Comparison of ENCODE assay signal across 7 cellular contexts in the genomic region with DNA sequence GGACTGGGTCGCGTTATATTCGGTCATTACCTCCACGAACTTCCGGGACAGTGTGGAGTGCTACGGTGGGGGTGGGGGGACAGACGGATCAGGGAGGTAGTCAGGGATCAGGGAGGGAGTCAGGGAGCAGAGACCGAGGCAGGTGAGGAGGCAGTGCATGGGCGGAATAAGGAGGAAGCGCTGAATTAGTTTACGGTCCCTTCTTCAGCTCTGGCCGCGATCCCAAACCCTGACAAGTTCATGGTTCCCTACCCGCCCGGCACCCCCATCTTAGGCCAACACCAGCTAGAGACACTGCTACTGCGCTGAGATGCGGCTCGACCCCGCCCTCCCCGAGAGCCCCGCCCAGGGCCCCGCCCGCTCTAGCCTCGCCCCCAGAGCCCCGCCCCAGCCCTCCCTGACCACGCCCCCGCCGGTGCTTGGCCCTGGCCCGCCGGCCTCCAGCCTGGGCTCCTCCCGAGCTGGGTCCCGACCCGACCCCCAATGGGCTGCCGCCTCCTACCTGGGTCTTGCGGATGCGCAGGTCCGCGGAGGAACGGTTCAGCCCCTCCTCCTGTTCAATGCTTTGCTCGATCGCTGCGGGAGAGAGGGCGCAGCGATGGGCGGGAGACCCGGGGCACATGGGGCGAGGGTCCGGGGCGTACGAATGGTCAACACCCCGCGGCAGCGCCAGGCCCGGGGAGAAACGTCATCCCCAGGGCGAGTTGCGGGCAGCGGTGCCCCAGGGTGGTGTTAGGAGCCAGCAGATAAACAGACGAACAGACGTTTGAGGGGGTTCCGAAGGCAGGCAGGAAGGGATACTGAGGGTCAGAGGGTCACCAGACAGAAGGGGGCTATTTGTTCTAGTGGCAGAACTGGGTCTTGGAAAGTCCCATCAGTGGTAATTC. TPM values are rescaled to one million over a fixed set of nuclear protein-coding genes. Genes with fewer than 3 reads are reported as not detected.
DNase-seq lines count a peak whose midpoint lies in the region; ATAC-seq and TF ChIP-seq lines count a peak whose summit lies in the region.

No MANE protein-coding gene starts in this region.

- TF ChIP-seq POLR2A in GM18526 (IDR thresholded peaks at IDR 0.05; ENCODE audit: extremely low read depth, insufficient read length) = peak; percentile 80

- no peaks in the 10 kb centered on the region for H3K36me3 Mint-ChIP-seq in stimulated activated naive B cell treated with anti-CD40 and anti-IgM and Interleukin-4, amounts not matched to agents 10 μg/mL and 1 μg/mL and 100 μg/mL, for 72 hours

- no peaks in the 10 kb centered on the region for H3K9me3 Mint-ChIP-seq in stimulated activated naive B cell treated with anti-CD40 and anti-IgM and Interleukin-4, amounts not matched to agents 10 μg/mL and 1 μg/mL and 100 μg/mL, for 72 hours

- H3K27me3 Mint-ChIP-seq in stimulated activated naive B cell treated with anti-CD40 and anti-IgM and Interleukin-4, amounts not matched to agents 10 μg/mL and 1 μg/mL and 100 μg/mL, for 72 hours = peaks cover 4 to 11% of the 10 kb centered on the region in 2 donors

- peak overlapping the region; percentile 42 for H3K27ac Mint-ChIP-seq in stimulated activated naive B cell treated with anti-CD40 and anti-IgM and Interleukin-4, amounts not matched to agents 10 μg/mL and 1 μg/mL and 100 μg/mL, for 72 hours

- peak; percentile 75 for DNase-seq in NOMO-1 treated with DMSO at 0.1 percent for 48 hours (lab: John Stamatoyannopoulos, UW; ENCODE audit: unreplicated experiment)
- peak; percentile 82 for DNase-seq in activated T-cell treated with anti-CD3 and anti-CD28 coated beads for 1 hour (ENCODE audit: low read depth)
- DNase-seq in myocyte (ENCODE audit: low read depth) = peak; percentile 81
- peak; percentile 56 for DNase-seq in stimulated activated naive B cell treated with anti-CD40 and anti-IgM and Interleukin-4, amounts not matched to agents 10 μg/mL and 1 μg/mL and 100 μg/mL, for 72 hours

- peaks cover 13 to 15% of the 10 kb centered on the region in 2 donors for H3K4me1 Mint-ChIP-seq in stimulated activated naive B cell treated with anti-CD40 and anti-IgM and Interleukin-4, amounts not matched to agents 10 μg/mL and 1 μg/mL and 100 μg/mL, for 72 hours

- ATAC-seq in HG03025 (IDR thresholded peaks at IDR 0.05; ENCODE audit: low FRiP score, unreplicated experiment) (peak; percentile 46), esophagus mucosa (peak; percentile 91)
- ATAC-seq in stimulated activated naive B cell treated with anti-CD40 and anti-IgM and Interleukin-4, amounts not matched to agents 10 μg/mL and 1 μg/mL and 100 μg/mL, for 72 hours (replicated peaks) = peak; percentile 94 to 97

- H3K4me3 Mint-ChIP-seq in stimulated activated naive B cell treated with anti-CD40 and anti-IgM and Interleukin-4, amounts not matched to agents 10 μg/mL and 1 μg/mL and 100 μg/mL, for 72 hours = peak overlapping the region; percentile 87 to 93

RNA-seq across cellular contexts. Expression of gene HSD3B7, which starts 12.2 kb away (rescaled TPM):
- total RNA-seq in esophagus mucosa = 14.5 TPM
- 98.3 and 128 TPM in 2 replicates for total RNA-seq in myocyte
- 33.2 TPM for polyA plus RNA-seq in myocyte (2012)

RNA-seq across cellular contexts. Expression of gene STX1B, which starts 13.2 kb away (rescaled TPM):
- total RNA-seq in esophagus mucosa (0.80 TPM), myocyte (0.86 and 1.3 TPM in 2 replicates)
- 3.9 TPM for polyA plus RNA-seq in myocyte (2012)

RNA-seq across cellular contexts. Expression of gene STX4, which starts 36.1 kb away (rescaled TPM):
- 42.8 TPM for total RNA-seq in esophagus mucosa
- total RNA-seq in myocyte = 47.3 and 51.0 TPM in 2 replicates
- polyA plus RNA-seq in myocyte (2012) = 102 TPM

RNA-seq across cellular contexts. Expression of gene SETD1A, which starts 39.7 kb away (rescaled TPM):
- total RNA-seq in esophagus mucosa (8.2 TPM), myocyte (3.3 and 5.8 TPM in 2 replicates)
- polyA plus RNA-seq in myocyte (2012) = 13.6 TPM

RNA-seq across cellular contexts. Expression of gene ORAI3, which starts 48.4 kb away (rescaled TPM):
- total RNA-seq in esophagus mucosa = 9.8 TPM
- 53.9 and 60.0 TPM in 2 replicates for total RNA-seq in myocyte
- polyA plus RNA-seq in myocyte (2012) = 35.5 TPM

Comparison
In these comparisons a context has a peak if more than half of its experiments do, and no peak if none do; other contexts are left out.
1. Peak in every context shown above with its lines: DNase-seq and ATAC-seq.